8 cellular contexts compared by ENCODE assay signal in the genomic region with DNA sequence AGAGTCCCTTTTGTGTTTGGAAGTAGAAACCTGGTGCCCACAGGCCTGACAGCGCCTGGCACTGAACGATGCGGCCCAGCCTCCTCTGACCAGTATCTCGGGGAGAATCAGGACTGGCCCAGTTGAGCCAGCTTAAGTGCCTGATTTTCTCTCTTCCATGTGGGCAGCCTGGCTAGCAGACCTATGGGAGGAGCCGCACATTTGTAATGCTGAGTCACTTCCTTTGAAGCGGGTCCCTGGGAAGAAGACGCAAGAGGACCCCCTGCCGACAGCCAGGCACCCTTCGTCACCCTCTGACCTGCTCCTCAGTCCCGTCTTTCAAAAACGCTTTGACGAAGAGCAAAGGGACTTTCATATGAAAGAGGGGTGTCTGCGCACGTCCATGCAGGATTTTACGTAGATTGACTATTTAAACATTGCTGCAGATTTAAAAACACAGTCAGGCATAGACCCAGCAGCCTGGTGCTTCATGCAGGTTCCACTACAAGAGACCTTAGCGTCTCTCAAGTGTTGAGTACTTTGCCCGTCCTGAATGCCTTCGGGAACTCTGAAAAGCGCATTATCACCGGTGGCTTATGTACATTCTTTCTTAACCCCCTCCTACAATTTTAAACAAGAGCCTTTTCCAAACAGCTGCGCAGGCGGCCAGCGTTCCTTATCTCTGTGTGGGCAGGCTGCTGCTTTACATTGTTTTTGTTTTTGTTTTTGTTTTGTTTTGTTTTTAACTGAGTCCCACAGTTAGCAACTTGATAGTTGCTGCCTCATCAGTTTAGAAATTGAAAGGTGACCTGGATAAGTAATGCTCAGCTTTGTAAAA. TPM values are rescaled to one million over a fixed set of nuclear protein-coding genes. Genes with fewer than 3 reads are reported as not detected.
A peak's percentile ranks its signal among the peaks of the same experiment; 100 is the strongest.
DNase-seq lines count a peak whose midpoint lies in the region; ATAC-seq, FAIRE-seq and TF ChIP-seq lines count a peak whose summit lies in the region.

No MANE protein-coding gene starts in this region.

- TF ChIP-seq CTCF in chondrocyte (IDR thresholded peaks at IDR 0.05) (no peak), HepG2 (CRISPR knock-in tag; IDR thresholded peaks at IDR 0.05) (peak; percentile 54)

- peak overlapping the region; percentile 53 for H3K9ac ChIP-seq in HepG2 (ENCODE audit: insufficient read depth, low read depth, low read length)

- in situ Hi-C loops in HepG2 (cut with HindIII; ENCODE audit: extremely low pct_ligation_motif_present, low pct_unique_long_range_greater_than_20kb): no loop called here

- H3K4me3 ChIP-seq in SJCRH30 (peak overlapping the region; percentile 38), HepG2 (replicated peaks in 1 of 3; ENCODE audit: insufficient read depth in 1 of 3, low read depth in 2 of 3, low read length in 3 of 3) (peak overlapping the region; percentile 27 to 56 (median 36); a peak in 5 of 6 replicates)

- no peaks in the 10 kb centered on the region for H3K9me3 ChIP-seq in SJCRH30 (replicated peaks)
- no peaks in the 10 kb centered on the region for H3K9me3 ChIP-seq in HepG2 (ENCODE audit: low read length)

- no peaks in the 10 kb centered on the region for H3K27me3 Mint-ChIP-seq in activated naive CD4-positive, alpha-beta T cell treated with anti-CD3 and anti-CD28 coated beads for 36 hours (ENCODE audit: low read depth)
- H3K27me3 Mint-ChIP-seq in chondrocyte (ENCODE audit: low read depth): no peaks in the 10 kb centered on the region

- peak; percentile 64 for DNase-seq in activated naive CD4-positive, alpha-beta T cell treated with anti-CD3 and anti-CD28 coated beads for 36 hours
- DNase-seq in activated naive CD4-positive, alpha-beta T cell (lab: John Stamatoyannopoulos, UW): no peak
- peak; percentile 83 to 88 for DNase-seq in SJCRH30
- no peak for DNase-seq in chondrocyte (ENCODE audit: low spot score)
- DNase-seq in HepG2 (ENCODE audit: low spot score): peak; percentile 77
- no peak for DNase-seq in DMS 273 (lab: John Stamatoyannopoulos, UW; ENCODE audit: unreplicated experiment)

- no peak overlapping the region for H2AFZ ChIP-seq in HepG2 (ENCODE audit: low read length)

- no peak for TF ChIP-seq RAD21 in HepG2 (CRISPR knock-in tag; IDR thresholded peaks at IDR 0.05)

- no peak for FAIRE-seq in HepG2 (lab: Jason Lieb, UNC)

- peaks cover 50% of the 10 kb centered on the region for H3K4me1 Mint-ChIP-seq in activated naive CD4-positive, alpha-beta T cell treated with anti-CD3 and anti-CD28 coated beads for 36 hours (ENCODE audit: low read depth)
- peaks cover 69% of the 10 kb centered on the region for H3K4me1 Mint-ChIP-seq in chondrocyte (ENCODE audit: low read depth)

- peak overlapping the region; percentile 84 for H3K27ac Mint-ChIP-seq in activated naive CD4-positive, alpha-beta T cell treated with anti-CD3 and anti-CD28 coated beads for 36 hours
- H3K27ac Mint-ChIP-seq in chondrocyte (ENCODE audit: unreplicated experiment): peak overlapping the region; percentile 98

- H3K4me1 ChIP-seq in SJCRH30 (peaks cover 6% of the 10 kb centered on the region), HepG2 (ENCODE audit: insufficient read depth, low read length) (peaks cover 64% of the 10 kb centered on the region)

- POLR2A ChIA-PET in HepG2 (lab: Yijun Ruan, JAX): interaction anchor here (0.8 to 2.2 kb wide), 6 partner anchors 14 to 97 kb away, joined by 3 to 11 read pairs (median 5); partner anchors contain the start of gene AP5Z1

- TF ChIP-seq POLR2A in HepG2 (IDR thresholded peaks at IDR 0.05; ENCODE audit: insufficient read depth in 1 of 2, low read depth in 2 of 2, low read length in 2 of 2): peak in 1 of 2 experiments; percentile 20; a peak in 1 of 4 replicates

- peak; percentile 54 for ATAC-seq in HepG2
- ATAC-seq in HG02884 (IDR thresholded peaks at IDR 0.05; ENCODE audit: unreplicated experiment): no peak

- BruUV-seq in HepG2 (replicated peaks; lab: Mats Ljungman, UMichigan): TSS peak; percentile 64

- peaks cover 4% of the 10 kb centered on the region; the same call in 1 of the 2 replicates for H4K20me1 ChIP-seq in HepG2 (ENCODE audit: insufficient read depth, low read length)

- intact Hi-C loops in activated naive CD4-positive, alpha-beta T cell treated with anti-CD3 and anti-CD28 coated beads for 36 hours (cut with micrococcal nuclease): loop anchor here (1.0 to 2.0 kb wide), 2 partner anchors 36 to 55 kb away; partner anchors contain the start of gene AP5Z1
- intact Hi-C loops in HepG2 (cut with micrococcal nuclease; ENCODE audit: unreplicated experiment): loop anchor here (2.0 to 5.0 kb wide), 2 partner anchors 26 to 57 kb away; partner anchors contain the start of gene FOXK1

- peak overlapping the region; percentile 94 for H3K27ac ChIP-seq in SJCRH30
- H3K27ac ChIP-seq in HepG2 (ENCODE audit: extremely low read length, insufficient read depth, low read length): peak overlapping the region; percentile 83
- peak overlapping the region; percentile 89 for H3K27ac ChIP-seq in temporal lobe (ENCODE audit: low read depth, low read length)

- TF ChIP-seq EP300 in HepG2 (IDR thresholded peaks at IDR 0.05; ENCODE audit: low read depth in 2 of 2, low read length in 2 of 2) (0 out of 4 replicates have a peak, but pooled peaks of 1 of the 2 experiments have one; percentile 8), HepG2 (CRISPR knock-in tag; IDR thresholded peaks at IDR 0.05; ENCODE audit: borderline replicate concordance) (peak; percentile 40; the same call in 1 of the 2 replicates)

- peaks cover 39% of the 10 kb centered on the region for H3K79me2 ChIP-seq in HepG2 (ENCODE audit: insufficient read depth, low read length)

- under 1% methylated on average over 12 of the region's 23 CpGs for WGBS in HepG2 (ENCODE audit: low lambda C conversion rate)

- peaks cover 26% of the 10 kb centered on the region for H3K36me3 Mint-ChIP-seq in activated naive CD4-positive, alpha-beta T cell treated with anti-CD3 and anti-CD28 coated beads for 36 hours (ENCODE audit: low read depth)
- peaks cover 22% of the 10 kb centered on the region for H3K36me3 Mint-ChIP-seq in chondrocyte (ENCODE audit: low read depth)

- CTCF ChIA-PET in activated naive CD4-positive, alpha-beta T cell treated with anti-CD3 and anti-CD28 coated beads for 36 hours (lab: Charles Lee): interaction anchor here (0.9 kb wide), 1 partner anchor 16 kb away, joined by 3 read pairs; no protein-coding TSS in a partner anchor
- CTCF ChIA-PET in HepG2 (lab: Yijun Ruan, JAX; ENCODE audit: low intra/inter-chr PET ratio, low total read pairs): no interaction called here

- H3K9me3 Mint-ChIP-seq in activated naive CD4-positive, alpha-beta T cell treated with anti-CD3 and anti-CD28 coated beads for 36 hours: no peaks in the 10 kb centered on the region
- H3K9me3 Mint-ChIP-seq in chondrocyte (ENCODE audit: low read depth): no peaks in the 10 kb centered on the region

- peak overlapping the region; percentile 69 for H3K4me2 ChIP-seq in HepG2 (ENCODE audit: low read depth, low read length)

- H3K27me3 ChIP-seq in SJCRH30 (no peaks in the 10 kb centered on the region), HepG2 (ENCODE audit: control insufficient read depth in 1 of 2, insufficient read depth in 2 of 2, low read length in 2 of 2) (no peaks in the 10 kb centered on the region)

- no peaks in the 10 kb centered on the region for H3K36me3 ChIP-seq in SJCRH30
- H3K36me3 ChIP-seq in HepG2 (replicated peaks in 1 of 2; ENCODE audit: control insufficient read depth in 1 of 2, insufficient read depth in 2 of 2, low read length in 2 of 2): peaks cover 14 to 33% of the 10 kb centered on the region in 2 experiments

- peak overlapping the region; percentile 67 for H3K4me3 Mint-ChIP-seq in activated naive CD4-positive, alpha-beta T cell treated with anti-CD3 and anti-CD28 coated beads for 36 hours
- peak overlapping the region; percentile 61 for H3K4me3 Mint-ChIP-seq in chondrocyte (ENCODE audit: unreplicated experiment)

RNA-seq across cellular contexts. Expression of gene AP5Z1, which starts 36.5 kb away (rescaled TPM):
- 10 to 100 TPM; 15.3 to 18.1 TPM for total RNA-seq in activated naive CD4-positive, alpha-beta T cell treated with anti-CD3 and anti-CD28 coated beads for 36 hours
- total RNA-seq in SJCRH30 (2014; rRNA removed; shearing (Covaris generic)): 13.6 and 13.8 TPM in 2 replicates
- total RNA-seq in chondrocyte (35.7 to 61.2 TPM (median 59.7 TPM) in 3 replicates), HepG2 (2016; rRNA removed; fragmentation: Illumina TruSeq; extraction: Trizol) (7.4 and 15.1 TPM in 2 replicates), temporal lobe (9.3 TPM)
- total RNA-seq in HepG2 (2016; cell fraction: cytosol; rRNA removed; fragmentation: Illumina TruSeq; extraction: Trizol; ENCODE audit: low read depth): 3.5 and 6.4 TPM in 2 replicates
- 7.5 and 15.3 TPM in 2 replicates for total RNA-seq in HepG2 (2016; cell fraction: insoluble cytoplasmic fraction; rRNA removed; fragmentation: Illumina TruSeq; extraction: Trizol)
- 4.1 and 5.0 TPM in 2 replicates for total RNA-seq in HepG2 (2016; cell fraction: membrane; rRNA removed; fragmentation: Illumina TruSeq; extraction: Trizol)
- total RNA-seq in HepG2 (2016; cell fraction: nucleus; rRNA removed; fragmentation: Illumina TruSeq; extraction: Trizol): 18.0 and 18.9 TPM in 2 replicates
- 9.3 and 16.0 TPM in 2 replicates for polyA plus RNA-seq in HepG2 (2011; rRNA removed)
- polyA plus RNA-seq in HepG2 (2011; cell fraction: cytosol; rRNA removed): 3.8 and 7.7 TPM in 2 replicates
- polyA plus RNA-seq in HepG2 (2011; cell fraction: nucleus; rRNA removed): 83.4 and 101 TPM in 2 replicates
- polyA plus RNA-seq in HepG2 (2012): 5.9 and 7.4 TPM in 2 replicates
- 1.8 and 2.1 TPM in 2 replicates for polyA plus RNA-seq in HepG2 (2016; cell fraction: cytosol; fragmentation: Illumina TruSeq; extraction: Trizol; ENCODE audit: low read depth)
- polyA plus RNA-seq in HepG2 (2016; cell fraction: insoluble cytoplasmic fraction; fragmentation: Illumina TruSeq; extraction: Trizol; ENCODE audit: low read depth): 7.7 and 9.3 TPM in 2 replicates
- 3.1 and 4.0 TPM in 2 replicates for polyA plus RNA-seq in HepG2 (2016; cell fraction: membrane; fragmentation: Illumina TruSeq; extraction: Trizol; ENCODE audit: low read depth)
- 42.6 and 43.4 TPM in 2 replicates for polyA plus RNA-seq in HepG2 (2016; cell fraction: nucleus; fragmentation: Illumina TruSeq; extraction: Trizol; ENCODE audit: insufficient read depth, low read depth)
- polyA minus RNA-seq in HepG2 (2011; rRNA and poly(A)+ RNA removed; ENCODE audit: low replicate concordance): 14.8 and 17.9 TPM in 2 replicates
- polyA minus RNA-seq in HepG2 (2011; cell fraction: cytosol; rRNA and poly(A)+ RNA removed): 6.2 and 7.0 TPM in 2 replicates
- polyA minus RNA-seq in HepG2 (2011; cell fraction: nucleus; rRNA and poly(A)+ RNA removed): 28.0 and 28.3 TPM in 2 replicates

RNA-seq across cellular contexts. Expression of gene FOXK1, which starts 56.8 kb away (rescaled TPM):
- 10 to 100 TPM; 35.0 to 35.4 TPM for total RNA-seq in activated naive CD4-positive, alpha-beta T cell treated with anti-CD3 and anti-CD28 coated beads for 36 hours
- 22.1 and 23.4 TPM in 2 replicates for total RNA-seq in SJCRH30 (2014; rRNA removed; shearing (Covaris generic))
- total RNA-seq in chondrocyte (53.3 to 78.3 TPM (median 77.9 TPM) in 3 replicates), HepG2 (2016; rRNA removed; fragmentation: Illumina TruSeq; extraction: Trizol) (8.8 and 9.7 TPM in 2 replicates), temporal lobe (23.4 TPM)
- 20.0 and 23.4 TPM in 2 replicates for total RNA-seq in HepG2 (2016; cell fraction: cytosol; rRNA removed; fragmentation: Illumina TruSeq; extraction: Trizol; ENCODE audit: low read depth)
- total RNA-seq in HepG2 (2016; cell fraction: insoluble cytoplasmic fraction; rRNA removed; fragmentation: Illumina TruSeq; extraction: Trizol): 7.9 and 8.8 TPM in 2 replicates
- 8.0 and 8.3 TPM in 2 replicates for total RNA-seq in HepG2 (2016; cell fraction: membrane; rRNA removed; fragmentation: Illumina TruSeq; extraction: Trizol)
- total RNA-seq in HepG2 (2016; cell fraction: nucleus; rRNA removed; fragmentation: Illumina TruSeq; extraction: Trizol): 9.2 and 12.0 TPM in 2 replicates
- polyA plus RNA-seq in HepG2 (2011; rRNA removed): 4.6 and 4.7 TPM in 2 replicates
- polyA plus RNA-seq in HepG2 (2011; cell fraction: cytosol; rRNA removed): 1.7 and 2.8 TPM in 2 replicates
- 17.7 and 24.7 TPM in 2 replicates for polyA plus RNA-seq in HepG2 (2011; cell fraction: nucleus; rRNA removed)
- 4.4 and 4.8 TPM in 2 replicates for polyA plus RNA-seq in HepG2 (2012)
- 0.55 and 0.96 TPM in 2 replicates for polyA plus RNA-seq in HepG2 (2016; cell fraction: cytosol; fragmentation: Illumina TruSeq; extraction: Trizol; ENCODE audit: low read depth)
- 3.9 and 5.8 TPM in 2 replicates for polyA plus RNA-seq in HepG2 (2016; cell fraction: insoluble cytoplasmic fraction; fragmentation: Illumina TruSeq; extraction: Trizol; ENCODE audit: low read depth)
- 0.41 and 0.84 TPM in 2 replicates for polyA plus RNA-seq in HepG2 (2016; cell fraction: membrane; fragmentation: Illumina TruSeq; extraction: Trizol; ENCODE audit: low read depth)
- 15.3 and 17.1 TPM in 2 replicates for polyA plus RNA-seq in HepG2 (2016; cell fraction: nucleus; fragmentation: Illumina TruSeq; extraction: Trizol; ENCODE audit: insufficient read depth, low read depth)
- polyA minus RNA-seq in HepG2 (2011; rRNA and poly(A)+ RNA removed; ENCODE audit: low replicate concordance): 16.6 and 23.1 TPM in 2 replicates
- polyA minus RNA-seq in HepG2 (2011; cell fraction: cytosol; rRNA and poly(A)+ RNA removed): 12.9 and 14.4 TPM in 2 replicates
- 16.2 and 17.8 TPM in 2 replicates for polyA minus RNA-seq in HepG2 (2011; cell fraction: nucleus; rRNA and poly(A)+ RNA removed)

Comparison
In these comparisons a context has a peak if more than half of its experiments do, and no peak if none do; other contexts are left out.
1. DNase-seq: peak in activated naive CD4-positive, alpha-beta T cell treated with anti-CD3 and anti-CD28 coated beads for 36 hours (single experiment), SJCRH30 (2 of 2) and HepG2 (single experiment); none in activated naive CD4-positive, alpha-beta T cell (0 of 4), chondrocyte (single experiment) and DMS 273 (single experiment).
2. Peak in every context shown above with its lines, with median percentiles within 50 percentile points of each other: H3K27ac ChIP-seq.